Comparison of ENCODE assay signal across 18 cellular contexts in the genomic region with DNA sequence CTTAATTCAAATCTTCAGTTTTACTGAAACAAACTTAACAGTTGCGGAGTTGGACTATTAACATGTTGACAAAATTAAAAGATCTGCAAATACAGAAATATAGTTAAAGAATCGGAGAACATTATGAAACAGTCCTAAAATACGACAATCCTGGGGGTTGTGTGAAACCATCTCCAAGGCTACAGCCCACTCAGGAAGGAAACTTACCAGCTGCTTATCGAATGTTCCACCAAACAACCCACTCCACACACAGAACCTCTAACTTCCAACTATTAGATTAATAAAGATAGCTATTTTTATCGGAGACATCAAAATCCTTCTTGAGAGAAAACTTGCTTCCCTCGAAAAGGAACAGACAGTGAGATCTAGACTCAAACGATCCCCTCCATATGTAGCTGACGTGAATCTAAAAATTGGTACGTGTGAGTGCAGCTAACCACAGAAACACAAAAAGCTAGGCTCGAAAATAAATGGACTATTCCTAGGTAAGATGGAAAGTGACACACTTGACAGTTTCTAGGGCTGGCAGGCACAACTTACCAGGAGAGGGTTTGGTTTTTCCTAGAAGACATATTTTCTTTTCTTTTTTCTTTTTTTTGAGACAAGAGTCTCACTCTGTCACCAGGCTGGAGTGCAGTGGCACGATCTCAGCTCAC. TPM values are rescaled to one million over a fixed set of nuclear protein-coding genes. Genes with fewer than 3 reads are reported as not detected.
DNase-seq lines count a peak whose midpoint lies in the region; ATAC-seq and TF ChIP-seq lines count a peak whose summit lies in the region.
"Had no signal": no experiment of that assay in that cellular context is flagged by ENCODE, and none has a peak within 500 bp of the region (broad histone marks: within the 10 kb centered on the region; RNA-seq: fewer than 3 reads in every experiment).

No MANE protein-coding gene starts in this region.

- H3K9me3 ChIP-seq in breast epithelium (no peaks in the 10 kb centered on the region), mammary epithelial cell (replicated peaks; ENCODE audit: insufficient read depth, low read length) (no peaks in the 10 kb centered on the region)
- H3K9me3 ChIP-seq: A549, upper lobe of right lung had no signal

- CTCF ChIA-PET in mammary epithelial cell (lab: Charles Lee; ENCODE audit: low non-redundant PET), result no interaction called here
- CTCF ChIA-PET in activated CD8-positive, alpha-beta T cell treated with anti-CD3 and anti-CD28 coated beads, Interleukin-2, amount 10 ng/mL, durations not matched to agents 7 days and 5 days (lab: Charles Lee), result interaction anchor here (0.8 to 4.4 kb wide), 9 partner anchors 9 to 160 kb away, joined by 4 to 30 read pairs (median 6); no protein-coding TSS in a partner anchor

- H3K27me3 Mint-ChIP-seq in activated CD8-positive, alpha-beta T cell treated with anti-CD3 and anti-CD28 coated beads, Interleukin-2, amount 10 ng/mL, durations not matched to agents 7 days and 5 days (ENCODE audit: low read depth), result no peaks in the 10 kb centered on the region
- H3K27me3 Mint-ChIP-seq: activated CD8-positive, alpha-beta memory T cell treated with anti-CD3 and anti-CD28 coated beads, Interleukin-2, amount 10 ng/mL, durations not matched to agents 7 days and 5 days had no signal

- no peak overlapping the region for H3K4me2 ChIP-seq in mammary epithelial cell (ENCODE audit: insufficient read depth, low read depth, low read length)
- H3K4me2 ChIP-seq: A549 had no signal

- BruUV-seq in mammary epithelial cell (replicated peaks; lab: Mats Ljungman, UMichigan), result no TSS peak

- H3K4me3 ChIP-seq in breast epithelium (peak overlapping the region in 1 of 3 donors; percentile 3), mammary epithelial cell (replicated peaks in 1 of 3; ENCODE audit: insufficient read depth in 1 of 3, low read depth in 2 of 3, low read length in 3 of 3) (no peak overlapping the region)
- H3K4me3 ChIP-seq: A549, upper lobe of right lung had no signal

- no peak for TF ChIP-seq POLR2A in breast epithelium (IDR thresholded peaks at IDR 0.05)

- DNase-seq in breast epithelium (ENCODE audit: low spot score in 2 of 2) (peak in 1 of 2 donors; percentile 10), mammary epithelial cell (no peak), left lobe of liver (ENCODE audit: low spot score) (peak; percentile 8), NCI-H2227 (lab: John Stamatoyannopoulos, UW; ENCODE audit: unreplicated experiment) (no peak), NCI-H774 (lab: John Stamatoyannopoulos, UW) (no peak), foreskin melanocyte (no peak)
- no peak for DNase-seq in activated CD8-positive, alpha-beta T cell treated with anti-CD3 and anti-CD28 coated beads, Interleukin-2, amount 10 ng/mL, durations not matched to agents 7 days and 5 days
- no peak for DNase-seq in effector CD8-positive, alpha-beta T cell (lab: John Stamatoyannopoulos, UW)
- DNase-seq: activated CD8-positive, alpha-beta memory T cell treated with anti-CD3 and anti-CD28 coated beads, Interleukin-2, amount 10 ng/mL, durations not matched to agents 7 days and 5 days; activated naive CD4-positive, alpha-beta T cell treated with anti-CD3 and anti-CD28 coated beads for 36 hours; COR-L47; effector memory CD4-positive, alpha-beta T cell; NCI-H1048; small intestine; upper lobe of right lung had no signal

- peaks cover 2% of the 10 kb centered on the region for H4K20me1 ChIP-seq in mammary epithelial cell (ENCODE audit: insufficient read depth, low read length)

- TF ChIP-seq CTCF in breast epithelium (IDR thresholded peaks at IDR 0.05) (no peak), mammary epithelial cell (conservative IDR thresholded peaks at IDR 0.05 in 1 of 2, IDR thresholded peaks at IDR 0.05 in 1 of 2; ENCODE audit: extremely low read depth in 1 of 2, insufficient read depth in 1 of 2, low read depth in 1 of 2, low read length in 2 of 2) (no peak)

- 91% methylated on average over 11 of the region's 11 CpGs for WGBS in mammary epithelial cell (ENCODE audit: low coverage, missing lambda C conversion rate)

- H3K4me1 ChIP-seq in breast epithelium (peaks cover 6 to 35% of the 10 kb centered on the region in 2 donors), mammary epithelial cell (ENCODE audit: insufficient read depth, low read length) (peaks cover 37% of the 10 kb centered on the region)

- H3K9ac ChIP-seq in mammary epithelial cell (ENCODE audit: insufficient read depth, low read length), result no peak overlapping the region

- H3K79me2 ChIP-seq in mammary epithelial cell (ENCODE audit: insufficient read depth, low read length), result peaks cover 97% of the 10 kb centered on the region

- H3K4me1 Mint-ChIP-seq in activated CD8-positive, alpha-beta T cell treated with anti-CD3 and anti-CD28 coated beads, Interleukin-2, amount 10 ng/mL, durations not matched to agents 7 days and 5 days (ENCODE audit: low read depth), result peaks cover 86% of the 10 kb centered on the region

- intact Hi-C loops in breast epithelium (cut with DNase I; ENCODE audit: low total_unique reads) (no loop called here), mammary epithelial cell (cut with micrococcal nuclease) (no loop called here)

- in situ Hi-C loops in mammary epithelial cell (cut with MboI; ENCODE audit: low sequenced_read_pairs in 2 of 2), result loop anchor here in 1 of 2 donors (25.0 kb wide), 1 partner anchor 354 kb away; a partner anchor contains a TSS

- peak overlapping the region; percentile 13 for H3K4me3 Mint-ChIP-seq in activated CD8-positive, alpha-beta T cell treated with anti-CD3 and anti-CD28 coated beads, Interleukin-2, amount 10 ng/mL, durations not matched to agents 7 days and 5 days
- H3K4me3 Mint-ChIP-seq: activated CD8-positive, alpha-beta memory T cell treated with anti-CD3 and anti-CD28 coated beads, Interleukin-2, amount 10 ng/mL, durations not matched to agents 7 days and 5 days; activated naive CD4-positive, alpha-beta T cell treated with anti-CD3 and anti-CD28 coated beads for 36 hours; WTC11 had no signal

- no peak for ATAC-seq in activated CD8-positive, alpha-beta T cell treated with anti-CD3 and anti-CD28 coated beads, Interleukin-2, amount 10 ng/mL, durations not matched to agents 7 days and 5 days
- ATAC-seq in left lobe of liver, result no peak
- ATAC-seq: A549; activated CD8-positive, alpha-beta memory T cell treated with anti-CD3 and anti-CD28 coated beads, Interleukin-2, amount 10 ng/mL, durations not matched to agents 7 days and 5 days; upper lobe of right lung; WTC11 had no signal

- peaks cover 29% of the 10 kb centered on the region for H3K36me3 Mint-ChIP-seq in activated CD8-positive, alpha-beta T cell treated with anti-CD3 and anti-CD28 coated beads, Interleukin-2, amount 10 ng/mL, durations not matched to agents 7 days and 5 days (ENCODE audit: low read depth)
- H3K36me3 Mint-ChIP-seq: WTC11 had no signal

- peaks cover 4% of the 10 kb centered on the region for H3K9me3 Mint-ChIP-seq in activated CD8-positive, alpha-beta T cell treated with anti-CD3 and anti-CD28 coated beads, Interleukin-2, amount 10 ng/mL, durations not matched to agents 7 days and 5 days (ENCODE audit: insufficient read depth)
- H3K9me3 Mint-ChIP-seq: WTC11 had no signal

- dilution Hi-C loops in mammary epithelial cell (cut with HindIII; ENCODE audit: low sequenced_read_pairs), result loop anchor here (5.0 kb wide), 1 partner anchor 64 kb away; no protein-coding TSS in a partner anchor

- H3K27ac Mint-ChIP-seq in activated CD8-positive, alpha-beta T cell treated with anti-CD3 and anti-CD28 coated beads, Interleukin-2, amount 10 ng/mL, durations not matched to agents 7 days and 5 days, result peak overlapping the region; percentile 10
- H3K27ac Mint-ChIP-seq: activated CD8-positive, alpha-beta memory T cell treated with anti-CD3 and anti-CD28 coated beads, Interleukin-2, amount 10 ng/mL, durations not matched to agents 7 days and 5 days; activated naive CD4-positive, alpha-beta T cell treated with anti-CD3 and anti-CD28 coated beads for 36 hours; WTC11 had no signal

- H3K27me3 ChIP-seq in breast epithelium (no peaks in the 10 kb centered on the region), mammary epithelial cell (ENCODE audit: insufficient read depth, low read length) (no peaks in the 10 kb centered on the region)
- H3K27me3 ChIP-seq: upper lobe of right lung had no signal

- H3K27ac ChIP-seq in breast epithelium (peak overlapping the region; percentile 35 to 43), mammary epithelial cell (ENCODE audit: insufficient read depth, low read depth, low read length) (no peak overlapping the region)
- H3K27ac ChIP-seq: A549, HL-60, upper lobe of right lung had no signal

- H2AFZ ChIP-seq in mammary epithelial cell (ENCODE audit: low read depth, low read length), result no peak overlapping the region

- H3K36me3 ChIP-seq in breast epithelium (no peaks in the 10 kb centered on the region), mammary epithelial cell (ENCODE audit: insufficient read depth, low read length) (peaks cover 9% of the 10 kb centered on the region)
- H3K36me3 ChIP-seq: upper lobe of right lung had no signal

- POLR2A ChIA-PET in activated CD8-positive, alpha-beta T cell treated with anti-CD3 and anti-CD28 coated beads, Interleukin-2, amount 10 ng/mL, durations not matched to agents 7 days and 5 days (lab: Charles Lee), result interaction anchor here (0.9 kb wide), 2 partner anchors 11 to 350 kb away, joined by 3 to 8 read pairs; a partner anchor contains a TSS

RNA-seq across cellular contexts. Expression of a gene that starts 12.9 kb away (rescaled TPM):
- total RNA-seq in breast epithelium (10 to 100 TPM; 15.4 to 37.8 (median 34.4) TPM), mammary epithelial cell (10 to 100 TPM; 30.8 to 60.7 TPM), left lobe of liver (6.6 TPM)
- 56.7 TPM for polyA plus RNA-seq in mammary epithelial cell
- polyA minus RNA-seq in mammary epithelial cell, result 35.7 TPM
- 10 to 100 TPM; 24.9 to 26.5 TPM for total RNA-seq in activated CD8-positive, alpha-beta T cell treated with anti-CD3 and anti-CD28 coated beads, Interleukin-2, amount 10 ng/mL, durations not matched to agents 7 days and 5 days

RNA-seq across cellular contexts. Expression of a gene that starts 47.8 kb away (rescaled TPM):
- total RNA-seq in breast epithelium (10 to 100 TPM; 17.8 to 83.3 (median 49.5) TPM), mammary epithelial cell (10 to 100 TPM; 52.1 to 59.7 TPM), left lobe of liver (35.2 TPM)
- 22.5 TPM for polyA plus RNA-seq in mammary epithelial cell
- 105 TPM for polyA minus RNA-seq in mammary epithelial cell
- 10 to 100 TPM; 36.2 to 37.4 TPM for total RNA-seq in activated CD8-positive, alpha-beta T cell treated with anti-CD3 and anti-CD28 coated beads, Interleukin-2, amount 10 ng/mL, durations not matched to agents 7 days and 5 days
